Comparison of ENCODE assay signal across 23 cellular contexts in genomic region chr2:236678307-236678975, GRCh38.
"Had no signal": no experiment of that assay in that cellular context is flagged by ENCODE, and none has a peak within 500 bp of the region (broad histone marks: within the 10 kb centered on the region; RNA-seq: fewer than 3 reads in every experiment).

No MANE protein-coding gene starts in this region.

- H3K9me3 Mint-ChIP-seq: activated naive CD8-positive, alpha-beta T cell treated with anti-CD3 and anti-CD28 coated beads, Interleukin-2, amount 10 ng/mL, durations not matched to agents 7 days and 5 days; activated T-cell treated with anti-CD3 and anti-CD28 coated beads, Interleukin-2, amount 50 U/mL, for 4 hours; T-helper 1 cell treated with Interleukin-12 subunit alpha and Interleukin-12 subunit beta and Interleukin-4 antibody, amounts not matched to agents 30 μg/mL and 1 μg/mL, for 36 hours had no signal

- H3K4me3 Mint-ChIP-seq: activated CD8-positive, alpha-beta memory T cell treated with anti-CD3 and anti-CD28 coated beads, Interleukin-2, amount 10 ng/mL, durations not matched to agents 7 days and 5 days; activated CD8-positive, alpha-beta T cell treated with anti-CD3 and anti-CD28 coated beads, Interleukin-2, amount 10 ng/mL, durations not matched to agents 7 days and 5 days; activated naive CD8-positive, alpha-beta T cell treated with anti-CD3 and anti-CD28 coated beads, Interleukin-2, amount 10 ng/mL, durations not matched to agents 7 days and 5 days; activated T-cell treated with anti-CD3 and anti-CD28 coated beads, Interleukin-2, amount 50 U/mL, for 4 hours; T-helper 1 cell treated with Interleukin-12 subunit alpha and Interleukin-12 subunit beta and Interleukin-4 antibody, amounts not matched to agents 30 μg/mL and 1 μg/mL, for 36 hours had no signal

- H3K9me3 ChIP-seq: adrenal gland, breast epithelium had no signal

- H3K4me1 ChIP-seq: adrenal gland, breast epithelium had no signal

- H3K36me3 ChIP-seq: adrenal gland, breast epithelium had no signal

- ATAC-seq: activated CD8-positive, alpha-beta memory T cell treated with anti-CD3 and anti-CD28 coated beads, Interleukin-2, amount 10 ng/mL, durations not matched to agents 7 days and 5 days; activated CD8-positive, alpha-beta T cell treated with anti-CD3 and anti-CD28 coated beads, Interleukin-2, amount 10 ng/mL, durations not matched to agents 7 days and 5 days; activated T-cell treated with anti-CD3 and anti-CD28 coated beads, Interleukin-2, amount 50 U/mL, for 4 hours; PC-3 had no signal

- H3K4me1 Mint-ChIP-seq: activated CD8-positive, alpha-beta memory T cell treated with anti-CD3 and anti-CD28 coated beads, Interleukin-2, amount 10 ng/mL, durations not matched to agents 7 days and 5 days; activated naive CD8-positive, alpha-beta T cell treated with anti-CD3 and anti-CD28 coated beads, Interleukin-2, amount 10 ng/mL, durations not matched to agents 7 days and 5 days had no signal

- H3K27me3 ChIP-seq: adrenal gland, breast epithelium had no signal

- H3K4me3 ChIP-seq: adrenal gland, breast epithelium had no signal

- H3K27ac Mint-ChIP-seq: activated CD8-positive, alpha-beta memory T cell treated with anti-CD3 and anti-CD28 coated beads, Interleukin-2, amount 10 ng/mL, durations not matched to agents 7 days and 5 days; activated CD8-positive, alpha-beta T cell treated with anti-CD3 and anti-CD28 coated beads, Interleukin-2, amount 10 ng/mL, durations not matched to agents 7 days and 5 days; activated naive CD8-positive, alpha-beta T cell treated with anti-CD3 and anti-CD28 coated beads, Interleukin-2, amount 10 ng/mL, durations not matched to agents 7 days and 5 days; T-helper 1 cell treated with Interleukin-12 subunit alpha and Interleukin-12 subunit beta and Interleukin-4 antibody, amounts not matched to agents 30 μg/mL and 1 μg/mL, for 36 hours had no signal

- H3K27ac ChIP-seq: adrenal gland, breast epithelium had no signal

- DNase-seq: activated CD4-positive, alpha-beta T cell treated with anti-CD3 and anti-CD28 coated beads for 48 hours; activated CD4-positive, alpha-beta T cell treated with anti-CD3 and anti-CD28 coated beads, Interleukin-2, amount 50 U/mL, for 4 hours; activated CD4-positive, CD25-positive, alpha-beta regulatory T cell treated with anti-CD3 and anti-CD28 coated beads, Interleukin-2, amount 50 U/mL, for 72 hours; activated CD8-positive, alpha-beta memory T cell treated with anti-CD3 and anti-CD28 coated beads, Interleukin-2, amount 10 ng/mL, durations not matched to agents 7 days and 5 days; activated CD8-positive, alpha-beta T cell treated with anti-CD3 and anti-CD28 coated beads, Interleukin-2, amount 10 ng/mL, durations not matched to agents 7 days and 5 days; activated gamma-delta T cell treated with Interleukin-2 at 50 U/mL for 16 hours; activated naive CD4-positive, alpha-beta T cell treated with anti-CD3 and anti-CD28 coated beads, Interleukin-2, amount 50 U/mL, for 16 hours; activated naive CD8-positive, alpha-beta T cell treated with anti-CD3 and anti-CD28 coated beads, Interleukin-2, amount 10 ng/mL, durations not matched to agents 7 days and 5 days; activated T-cell treated with anti-CD3 and anti-CD28 coated beads, Interleukin-2, amount 50 U/mL, for 4 hours; central memory CD4-positive, alpha-beta T cell; Karpas-422; MM.1S; NCI-H1105 treated with DMSO at 0.1 percent for 48 hours; NCI-H1436 treated with DMSO at 0.1 percent for 48 hours; NCI-H187; NCI-H2081; NCI-H446; NCI-H524; PC-3; SHP77 treated with DMSO at 0.1 percent for 48 hours had no signal

- H3K36me3 Mint-ChIP-seq: activated CD8-positive, alpha-beta memory T cell treated with anti-CD3 and anti-CD28 coated beads, Interleukin-2, amount 10 ng/mL, durations not matched to agents 7 days and 5 days; activated naive CD8-positive, alpha-beta T cell treated with anti-CD3 and anti-CD28 coated beads, Interleukin-2, amount 10 ng/mL, durations not matched to agents 7 days and 5 days had no signal
